ENCODE assay signal across 24 cellular contexts in the genomic region with DNA sequence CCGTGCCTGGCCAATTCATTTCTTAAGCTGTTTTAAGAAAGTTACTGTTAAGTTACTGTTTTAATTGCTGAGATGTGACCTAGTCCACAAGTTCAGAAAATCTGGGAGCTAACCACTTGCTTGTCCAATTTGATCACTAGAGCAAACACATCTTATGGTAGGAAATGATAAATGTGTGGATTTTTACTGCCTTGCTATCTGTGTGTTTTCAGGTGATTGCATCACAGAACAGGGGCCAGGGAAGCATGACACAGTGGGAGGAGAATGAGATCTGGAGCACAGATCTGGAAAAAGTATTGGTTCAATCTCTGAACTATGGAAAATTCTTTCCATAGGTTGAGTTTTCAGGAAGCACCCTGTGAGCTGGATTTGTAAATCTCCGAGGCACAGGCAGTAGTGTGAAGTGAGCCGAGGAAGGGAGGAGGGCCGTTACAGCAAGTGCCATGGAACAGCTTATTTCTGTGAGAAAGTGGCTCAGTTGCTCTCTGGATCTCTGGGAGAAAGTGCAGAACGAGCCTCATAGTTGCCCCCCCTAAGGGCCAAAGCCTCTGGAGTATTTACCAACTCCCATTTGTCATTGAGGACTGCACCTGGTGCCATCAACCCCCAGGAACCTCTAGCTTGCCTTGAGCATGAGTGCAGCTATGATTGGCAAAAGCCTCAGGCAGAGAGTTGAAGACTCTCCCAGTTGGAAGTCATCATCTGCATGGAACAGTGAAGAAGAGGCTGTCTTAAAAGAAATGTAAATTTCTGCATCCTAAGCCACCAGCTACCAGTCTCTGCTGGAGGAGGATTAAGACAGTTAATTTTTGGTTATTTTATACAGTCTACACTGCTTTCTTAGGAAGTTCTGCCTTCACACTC.
DNase-seq lines count a peak whose midpoint lies in the region; ATAC-seq, FAIRE-seq and TF ChIP-seq lines count a peak whose summit lies in the region.
"Had no signal": no experiment of that assay in that cellular context is flagged by ENCODE, and none has a peak within 500 bp of the region (broad histone marks: within the 10 kb centered on the region; RNA-seq: fewer than 3 reads in every experiment).

No MANE protein-coding gene starts in this region.

- no peak overlapping the region for H3K9ac ChIP-seq in K562 (ENCODE audit: insufficient read depth in 1 of 2, low read depth in 2 of 2, low read length in 2 of 2)
- H3K9ac ChIP-seq: KMS-11 had no signal

- TF ChIP-seq EP300 in K562 (IDR thresholded peaks at IDR 0.05; ENCODE audit: low read length) = peak; percentile 67; the same call in 1 of the 2 replicates

- no peaks in the 10 kb centered on the region; a peak in 1 of 5 replicates for H3K4me1 ChIP-seq in K562 (replicated peaks in 1 of 2; ENCODE audit: control insufficient read depth in 2 of 2, insufficient read depth in 2 of 2, low read length in 2 of 2)
- H3K4me1 ChIP-seq: prostate gland had no signal

- H3K9me3 ChIP-seq in K562 (replicated peaks; ENCODE audit: control insufficient read depth, insufficient read depth, low read depth, low read length) = no peaks in the 10 kb centered on the region
- H3K9me3 ChIP-seq: prostate gland had no signal

- DNase-seq in DMS53 (lab: John Stamatoyannopoulos, UW) (peak; percentile 7), DMS53 treated with DMSO at 0.1 percent for 48 hours (lab: John Stamatoyannopoulos, UW; ENCODE audit: unreplicated experiment) (no peak), K562 (ENCODE audit: extremely low read depth in 1 of 4, low spot score in 3 of 4) (no peak), kidney tubule cell (ENCODE audit: low spot score) (peak; percentile 3), NCI-H128 (lab: John Stamatoyannopoulos, UW; ENCODE audit: unreplicated experiment) (no peak), NCI-H1092 (lab: John Stamatoyannopoulos, UW) (no peak), LoVo (ENCODE audit: low spot score) (no peak)
- DNase-seq: activated CD4-positive, alpha-beta T cell treated with anti-CD3 and anti-CD28 coated beads, Interleukin-2, amount 50 U/mL, for 1 hour; activated naive CD8-positive, alpha-beta T cell treated with anti-CD3 and anti-CD28 coated beads, Interleukin-2, amount 50 U/mL, for 24 hours; activated T-cell treated with anti-CD3 and anti-CD28 coated beads, Interleukin-2, amount 50 U/mL, for 4 hours; EL; H9; left cardiac atrium; mesenchymal stem cell; NCI-H1436; NCI-H510A treated with DMSO at 0.1 percent for 48 hours; PC-9; Right ventricle myocardium superior; stimulated activated naive B cell treated with anti-CD40 and anti-IgM and Interleukin-4, amounts not matched to agents 10 μg/mL and 1 μg/mL and 100 μg/mL, for 72 hours; T-helper 9 cell had no signal

- H2AFZ ChIP-seq in K562 (ENCODE audit: low read depth, low read length) = no peak overlapping the region
- H2AFZ ChIP-seq: PC-9 had no signal

- no peaks in the 10 kb centered on the region for H3K79me2 ChIP-seq in K562 (ENCODE audit: control insufficient read depth, insufficient read depth, low read length)

- CTCF ChIA-PET in K562 (lab: Yijun Ruan, JAX; ENCODE audit: low intra/inter-chr PET ratio) = no interaction called here

- POLR2A ChIA-PET in K562 (lab: Yijun Ruan, JAX) = interaction anchor here (0.7 kb wide), 1 partner anchor 9 kb away, joined by 3 read pairs; no protein-coding TSS in a partner anchor

- WGBS in K562 (ENCODE audit: insufficient coverage, low coverage, missing lambda C conversion rate) = 1% methylated on average over 5 of the region's 5 CpGs

- TF ChIP-seq CTCF in K562 (IDR thresholded peaks at IDR 0.05 in 2 of 3, conservative IDR thresholded peaks at IDR 0.05 in 1 of 3; ENCODE audit: insufficient read depth in 2 of 3, low read depth in 1 of 3, low read length in 3 of 3) = no peak

- H3K36me3 ChIP-seq in K562 (ENCODE audit: control insufficient read depth, insufficient read depth, low read length) = no peaks in the 10 kb centered on the region
- H3K36me3 ChIP-seq: prostate gland had no signal

- TF ChIP-seq POLR2A in K562 (conservative IDR thresholded peaks at IDR 0.05) = no peak

- H3K27me3 ChIP-seq in K562 (ENCODE audit: control insufficient read depth in 2 of 2, insufficient read depth in 2 of 2, low read length in 2 of 2) = no peaks in the 10 kb centered on the region

- FAIRE-seq in K562 (lab: Jason Lieb, UNC) = no peak

- no TSS peak for BruUV-seq in K562 (replicated peaks; lab: Mats Ljungman, UMichigan)

- in situ Hi-C loops in K562 (cut with MboI) = no loop called here

- peak; percentile 63 for ATAC-seq in K562
- ATAC-seq in HG03159 (IDR thresholded peaks at IDR 0.05; ENCODE audit: unreplicated experiment) = no peak
- ATAC-seq: activated naive CD8-positive, alpha-beta T cell treated with anti-CD3 and anti-CD28 coated beads, Interleukin-2, amount 50 U/mL, for 24 hours; activated T-cell treated with anti-CD3 and anti-CD28 coated beads, Interleukin-2, amount 50 U/mL, for 4 hours; left cardiac atrium; stimulated activated naive B cell treated with anti-CD40 and anti-IgM and Interleukin-4, amounts not matched to agents 10 μg/mL and 1 μg/mL and 100 μg/mL, for 72 hours had no signal

- H3K4me3 ChIP-seq in K562 = no peak overlapping the region
- H3K4me3 ChIP-seq: PC-9, prostate gland had no signal

- H3K27ac ChIP-seq in K562 (ENCODE audit: extremely low read depth, low read depth, low read length) = no peak overlapping the region
- H3K27ac ChIP-seq: 22Rv1, KMS-11, PC-9, prostate gland had no signal

- no peaks in the 10 kb centered on the region for H3K9me1 ChIP-seq in K562 (ENCODE audit: control insufficient read depth, insufficient read depth, low read length)

- intact Hi-C loops in K562 (cut with micrococcal nuclease) = no loop called here

- no peak overlapping the region for H3K4me2 ChIP-seq in K562 (ENCODE audit: insufficient read depth, low read length)
- H3K4me2 ChIP-seq: KMS-11, PC-9 had no signal

- no peaks in the 10 kb centered on the region for H4K20me1 ChIP-seq in K562 (replicated peaks; ENCODE audit: control insufficient read depth, insufficient read depth, low read length)

- no peak for TF ChIP-seq RAD21 in K562 (CRISPR knock-in tag; conservative IDR thresholded peaks at IDR 0.05 in 1 of 2, IDR thresholded peaks at IDR 0.05 in 1 of 2)

TF ChIP-seq in K562, 482 proteins besides CTCF, POLR2A, EP300 and RAD21 (continues in another document):
- TF ChIP-seq SRSF1 (IDR thresholded peaks at IDR 0.05; ENCODE audit: low read depth, low read length) (no peak), JUND (IDR thresholded peaks at IDR 0.05; ENCODE audit: borderline replicate concordance, low read depth, low read length) (peak; percentile 49), JUND (tag; IDR thresholded peaks at IDR 0.05; ENCODE audit: borderline replicate concordance, low read depth, low read length) (no peak), CBX8 (IDR thresholded peaks at IDR 0.05; ENCODE audit: borderline replicate concordance, extremely low read depth, low read depth, low read length, poor library complexity, severe bottlenecking) (no peak), HMGN3 (IDR thresholded peaks at IDR 0.05; ENCODE audit: borderline replicate concordance, extremely low read depth, insufficient read length, low read depth, low read length) (no peak), NFXL1 (CRISPR knock-in tag; IDR thresholded peaks at IDR 0.05) (no peak), LEF1 (IDR thresholded peaks at IDR 0.05) (peak; percentile 44; the same call in 1 of the 2 replicates), ZNF217 (CRISPR knock-in tag; IDR thresholded peaks at IDR 0.05) (no peak), RCOR1 (IDR thresholded peaks at IDR 0.05; ENCODE audit: borderline replicate concordance in 1 of 2, low read depth in 2 of 2, low read length in 2 of 2) (peak in 1 of 2 experiments; percentile 42; a peak in 1 of 4 replicates), SUPT5H (IDR thresholded peaks at IDR 0.05) (no peak), ZNF197 (CRISPR knock-in tag; IDR thresholded peaks at IDR 0.05; ENCODE audit: low read depth) (no peak), TEAD4 (IDR thresholded peaks at IDR 0.05; ENCODE audit: low read length) (peak; percentile 56; the same call in 1 of the 2 replicates), TEAD4 (CRISPR knock-in tag; IDR thresholded peaks at IDR 0.05; ENCODE audit: borderline replicate concordance) (no peak), ZNF766 (CRISPR knock-in tag; conservative IDR thresholded peaks at IDR 0.05) (peak; percentile 40), ZNF436 (CRISPR knock-in tag; IDR thresholded peaks at IDR 0.05) (no peak)
- TF ChIP-seq, protein P1, sequence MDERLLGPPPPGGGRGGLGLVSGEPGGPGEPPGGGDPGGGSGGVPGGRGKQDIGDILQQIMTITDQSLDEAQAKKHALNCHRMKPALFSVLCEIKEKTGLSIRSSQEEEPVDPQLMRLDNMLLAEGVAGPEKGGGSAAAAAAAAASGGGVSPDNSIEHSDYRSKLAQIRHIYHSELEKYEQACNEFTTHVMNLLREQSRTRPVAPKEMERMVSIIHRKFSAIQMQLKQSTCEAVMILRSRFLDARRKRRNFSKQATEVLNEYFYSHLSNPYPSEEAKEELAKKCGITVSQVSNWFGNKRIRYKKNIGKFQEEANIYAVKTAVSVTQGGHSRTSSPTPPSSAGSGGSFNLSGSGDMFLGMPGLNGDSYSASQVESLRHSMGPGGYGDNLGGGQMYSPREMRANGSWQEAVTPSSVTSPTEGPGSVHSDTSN (CRISPR knock-in tag; IDR thresholded peaks at IDR 0.05; ENCODE audit: low read depth) = no peak
- TF ChIP-seq, protein P1 (tag; conservative IDR thresholded peaks at IDR 0.05; ENCODE audit: low read depth) = no peak
- TF ChIP-seq, protein P2, sequence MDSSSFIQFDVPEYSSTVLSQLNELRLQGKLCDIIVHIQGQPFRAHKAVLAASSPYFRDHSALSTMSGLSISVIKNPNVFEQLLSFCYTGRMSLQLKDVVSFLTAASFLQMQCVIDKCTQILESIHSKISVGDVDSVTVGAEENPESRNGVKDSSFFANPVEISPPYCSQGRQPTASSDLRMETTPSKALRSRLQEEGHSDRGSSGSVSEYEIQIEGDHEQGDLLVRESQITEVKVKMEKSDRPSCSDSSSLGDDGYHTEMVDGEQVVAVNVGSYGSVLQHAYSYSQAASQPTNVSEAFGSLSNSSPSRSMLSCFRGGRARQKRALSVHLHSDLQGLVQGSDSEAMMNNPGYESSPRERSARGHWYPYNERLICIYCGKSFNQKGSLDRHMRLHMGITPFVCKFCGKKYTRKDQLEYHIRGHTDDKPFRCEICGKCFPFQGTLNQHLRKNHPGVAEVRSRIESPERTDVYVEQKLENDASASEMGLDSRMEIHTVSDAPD (CRISPR knock-in tag; IDR thresholded peaks at IDR 0.05) = no peak

Comparison
In these comparisons a context has a peak if more than half of its experiments do, and no peak if none do; other contexts are left out.
1. DNase-seq: peak in DMS53 (single experiment) and kidney tubule cell (single experiment); none in DMS53 treated with DMSO at 0.1 percent for 48 hours (single experiment), K562 (0 of 4), NCI-H128 (single experiment), NCI-H1092 (single experiment) and LoVo (single experiment).